Comparison of ENCODE assay signal across 8 cellular contexts in the genomic region with DNA sequence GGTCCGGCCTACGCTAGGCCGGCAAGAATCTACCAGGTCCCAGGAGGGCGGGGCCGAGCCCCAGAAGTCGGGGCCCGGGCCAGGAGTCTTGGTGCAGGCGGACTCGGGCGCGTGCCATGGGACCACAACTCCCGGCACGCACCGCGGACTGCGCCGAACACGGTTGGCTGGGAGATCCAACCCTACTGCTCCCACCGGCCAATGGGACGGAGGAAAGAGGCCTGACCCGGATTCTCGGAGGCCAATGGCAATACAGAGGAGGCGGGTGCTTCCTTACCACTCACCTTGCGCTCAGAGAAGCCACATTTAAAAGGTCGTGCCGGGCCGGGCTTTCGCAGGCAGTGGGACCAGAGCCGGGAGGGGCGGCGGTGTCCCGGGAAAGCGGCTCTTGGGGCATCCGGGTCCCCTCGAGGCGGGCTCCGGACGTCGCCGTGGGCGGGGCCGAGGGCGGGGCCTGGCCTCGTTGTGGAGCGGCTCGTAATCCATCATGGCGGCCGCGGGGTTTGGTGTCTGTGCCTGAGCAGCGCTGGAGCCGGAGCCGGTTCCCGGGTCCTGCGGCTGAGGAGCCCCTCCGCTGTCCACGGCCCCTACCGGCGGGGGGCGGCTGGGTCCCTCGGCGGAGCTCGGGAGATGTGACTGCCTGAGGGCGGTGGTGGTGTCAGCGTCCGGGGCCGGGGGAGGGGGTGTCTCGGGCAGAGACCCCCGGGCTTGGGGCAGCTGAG. TPM values are rescaled to one million over a fixed set of nuclear protein-coding genes. Genes with fewer than 3 reads are reported as not detected.
DNase-seq lines count a peak whose midpoint lies in the region; ATAC-seq and TF ChIP-seq lines count a peak whose summit lies in the region.

No MANE protein-coding gene starts in this region.

- H3K9me3 ChIP-seq in PC-3 (ENCODE audit: low read length) (no peaks in the 10 kb centered on the region), muscle layer of colon (ENCODE audit: low read length) (no peaks in the 10 kb centered on the region)

- no peaks in the 10 kb centered on the region for H3K9me3 Mint-ChIP-seq in activated T-cell treated with anti-CD3 and anti-CD28 coated beads, Interleukin-2, amount 50 U/mL, for 4 hours

- peak; percentile 94 for ATAC-seq in GM21717 (IDR thresholded peaks at IDR 0.05; ENCODE audit: unreplicated experiment)
- peak; percentile 94 for ATAC-seq in PC-3
- peak; percentile 98 to 99 for ATAC-seq in activated T-cell treated with anti-CD3 and anti-CD28 coated beads, Interleukin-2, amount 50 U/mL, for 4 hours
- ATAC-seq in esophagus mucosa = peak; percentile 98

- peak; percentile 100 for DNase-seq in DMS53 (lab: John Stamatoyannopoulos, UW)
- DNase-seq in Jurkat, Clone E6-1 (ENCODE audit: low read depth, low spot score) = peak; percentile 96
- DNase-seq in PC-3 = peak; percentile 96
- DNase-seq in activated T-cell treated with anti-CD3 and anti-CD28 coated beads, Interleukin-2, amount 50 U/mL, for 4 hours = peak; percentile 89
- DNase-seq in stimulated activated CD8-positive, alpha-beta memory T cell treated with anti-CD3 and anti-CD28 coated beads, Interleukin-7, amount 100 ng/mL, for 1 hour (ENCODE audit: low read depth in 2 of 2) = peak; percentile 84 to 88

- TF ChIP-seq CTCF in PC-3 (conservative IDR thresholded peaks at IDR 0.05; ENCODE audit: low read depth, low read length) = no peak

- H3K4me2 ChIP-seq in PC-3 (ENCODE audit: low read length) = peak overlapping the region; percentile 89

- H3K9ac ChIP-seq in PC-3 (ENCODE audit: low read length) (peak overlapping the region; percentile 89), muscle layer of colon (ENCODE audit: low read length) (peak overlapping the region; percentile 60)

- H3K79me2 ChIP-seq in PC-3 (ENCODE audit: low read length) = peaks cover 48% of the 10 kb centered on the region

- CTCF ChIA-PET in PC-3 (lab: Charles Lee) = no interaction called here

- H3K9me2 ChIP-seq in PC-3 (replicated peaks; ENCODE audit: low read length) = no peaks in the 10 kb centered on the region

- H3K4me1 ChIP-seq in PC-3 (ENCODE audit: insufficient read depth, low read length) (peaks cover 6% of the 10 kb centered on the region; the same call in 1 of the 2 replicates), muscle layer of colon (ENCODE audit: insufficient read depth, low read length) (peaks cover 13% of the 10 kb centered on the region)

- H3K36me3 ChIP-seq in PC-3 (ENCODE audit: low read depth, low read length) (no peaks in the 10 kb centered on the region), muscle layer of colon (ENCODE audit: insufficient read depth, low read length) (no peaks in the 10 kb centered on the region)

- H4K20me1 ChIP-seq in PC-3 (ENCODE audit: low read length) = 0 out of 2 replicates have a peak, but pooled peaks cover 5% of the 10 kb centered on the region

- POLR2A ChIA-PET in PC-3 (lab: Charles Lee; ENCODE audit: unreplicated experiment) = no interaction called here

- peak overlapping the region; percentile 93 for H3K4me3 Mint-ChIP-seq in activated T-cell treated with anti-CD3 and anti-CD28 coated beads, Interleukin-2, amount 50 U/mL, for 4 hours

- no peaks in the 10 kb centered on the region for H3K27me3 ChIP-seq in PC-3 (ENCODE audit: low read length)
- H3K27me3 ChIP-seq in muscle layer of colon (ENCODE audit: control insufficient read depth in 1 of 2, insufficient read depth in 2 of 2, low read length in 2 of 2) = no peaks in the 10 kb centered on the region

- H3K4me1 Mint-ChIP-seq in activated T-cell treated with anti-CD3 and anti-CD28 coated beads, Interleukin-2, amount 50 U/mL, for 4 hours (ENCODE audit: low read depth) = peaks cover 31% of the 10 kb centered on the region

- H3K27me3 Mint-ChIP-seq in activated T-cell treated with anti-CD3 and anti-CD28 coated beads, Interleukin-2, amount 50 U/mL, for 4 hours (ENCODE audit: low read depth) = no peaks in the 10 kb centered on the region

- intact Hi-C loops in PC-3 (cut with micrococcal nuclease) = no loop called here

- peak overlapping the region; percentile 80 for H2AFZ ChIP-seq in PC-3 (ENCODE audit: low read length)

- H3K4me3 ChIP-seq in Jurkat, Clone E6-1 (ENCODE audit: low read length) = peak overlapping the region; percentile 76
- H3K4me3 ChIP-seq in PC-3 (ENCODE audit: low read length) = peak overlapping the region; percentile 74
- peak overlapping the region; percentile 87 to 100 for H3K4me3 ChIP-seq in muscle layer of colon (ENCODE audit: low read depth in 1 of 2, low read length in 2 of 2)

- BruUV-seq in PC-3 (replicated peaks; lab: Mats Ljungman, UMichigan) = no TSS peak

- H3K36me3 Mint-ChIP-seq in activated T-cell treated with anti-CD3 and anti-CD28 coated beads, Interleukin-2, amount 50 U/mL, for 4 hours (ENCODE audit: insufficient read depth) = no peaks in the 10 kb centered on the region

- H3F3A ChIP-seq in PC-3 (ENCODE audit: low read length, unreplicated experiment) = no peaks in the 10 kb centered on the region

- H3K27ac ChIP-seq in PC-3 (ENCODE audit: low read length) = peak overlapping the region; percentile 82
- H3K27ac ChIP-seq in muscle layer of colon (ENCODE audit: low read depth, low read length) = peak overlapping the region; percentile 93

RNA-seq across cellular contexts. Expression of a gene that starts 19.1 kb away (rescaled TPM):
- 80.5 TPM for polyA plus RNA-seq in Jurkat, Clone E6-1 (2012; ENCODE audit: insufficient read depth, insufficient read length)
- total RNA-seq in PC-3 (2014; rRNA removed) (33.5 and 40.4 TPM in 2 replicates), esophagus mucosa (19.6 TPM)
- total RNA-seq in activated T-cell treated with anti-CD3 and anti-CD28 coated beads, Interleukin-2, amount 50 U/mL, for 4 hours = 100 to 1,000 TPM; 112 to 116 (median 113) TPM

RNA-seq across cellular contexts. Expression of a gene that starts 48.3 kb away (rescaled TPM):
- not detected for polyA plus RNA-seq in Jurkat, Clone E6-1 (2012; ENCODE audit: insufficient read depth, insufficient read length)
- not detected in 2 replicates for total RNA-seq in PC-3 (2014; rRNA removed)
- total RNA-seq in activated T-cell treated with anti-CD3 and anti-CD28 coated beads, Interleukin-2, amount 50 U/mL, for 4 hours = under 1 TPM; 0.08 to 0.18 (median 0.14) TPM
- not detected for total RNA-seq in esophagus mucosa

Comparison
In these comparisons a context has a peak if more than half of its experiments do, and no peak if none do; other contexts are left out.
1. Peak in every context shown above with its lines: DNase-seq, ATAC-seq, H3K4me3 ChIP-seq and H3K27ac ChIP-seq.